ENCODE assay signal across 23 cellular contexts in the genomic region with DNA sequence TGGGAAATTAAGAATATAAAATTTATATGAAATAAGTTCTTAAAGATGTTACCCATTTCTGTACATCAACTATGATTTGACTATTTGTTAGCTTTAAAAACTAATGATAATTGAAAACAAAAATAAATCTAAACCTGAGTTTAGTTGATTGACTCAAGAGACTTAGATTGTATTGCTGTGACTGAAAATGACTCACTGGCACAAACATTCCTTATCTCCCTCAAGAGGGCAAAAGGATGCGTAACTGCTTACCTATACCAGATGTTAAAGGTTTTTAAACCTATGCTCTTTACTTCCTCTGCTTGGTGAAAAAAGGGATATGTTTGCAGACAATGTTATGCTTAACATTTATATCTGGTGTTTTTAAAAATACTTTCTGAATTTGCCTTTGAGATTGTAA. TPM values are rescaled to one million over a fixed set of nuclear protein-coding genes. Genes with fewer than 3 reads are reported as not detected.
DNase-seq lines count a peak whose midpoint lies in the region; ATAC-seq and TF ChIP-seq lines count a peak whose summit lies in the region.
"Had no signal": no experiment of that assay in that cellular context is flagged by ENCODE, and none has a peak within 500 bp of the region (broad histone marks: within the 10 kb centered on the region; RNA-seq: fewer than 3 reads in every experiment).

No MANE protein-coding gene starts in this region.

- H3K36me3 Mint-ChIP-seq in chondrocyte (ENCODE audit: low read depth): peaks cover 28% of the 10 kb centered on the region

- H2BK120ac ChIP-seq in mesenchymal stem cell (ENCODE audit: low read depth, low read length): no peak overlapping the region

- H3K27me3 Mint-ChIP-seq in chondrocyte (ENCODE audit: low read depth): no peaks in the 10 kb centered on the region
- H3K27me3 Mint-ChIP-seq: activated CD4-positive, alpha-beta memory T cell treated with anti-CD3 and anti-CD28 coated beads, Interleukin-2, amount 10 ng/mL, durations not matched to agents 7 days and 5 days; dendritic cell treated with granulocyte-macrophage colony-stimulating factor and Interleukin-4, amounts not matched to agents 40 ng/mL and 50 ng/mL, for 4 days; IgD-negative memory B cell had no signal

- no peak for TF ChIP-seq CTCF in chondrocyte (IDR thresholded peaks at IDR 0.05)

- no peaks in the 10 kb centered on the region for H3K9me3 Mint-ChIP-seq in chondrocyte (ENCODE audit: low read depth)
- H3K9me3 Mint-ChIP-seq: activated CD4-positive, alpha-beta memory T cell treated with anti-CD3 and anti-CD28 coated beads, Interleukin-2, amount 10 ng/mL, durations not matched to agents 7 days and 5 days; dendritic cell treated with granulocyte-macrophage colony-stimulating factor and Interleukin-4, amounts not matched to agents 40 ng/mL and 50 ng/mL, for 4 days; IgD-negative memory B cell; WTC11 had no signal

- no peak overlapping the region for H3K14ac ChIP-seq in mesenchymal stem cell (ENCODE audit: low read length in 2 of 2)

- peaks cover 2% of the 10 kb centered on the region for H3K79me1 ChIP-seq in mesenchymal stem cell (replicated peaks; ENCODE audit: low read length, poor library complexity, severe bottlenecking)

- H3K27me3 ChIP-seq in mesenchymal stem cell (ENCODE audit: control insufficient read depth in 1 of 2, insufficient read depth in 1 of 2, low read length in 2 of 2): no peaks in the 10 kb centered on the region
- H3K27me3 ChIP-seq: right lobe of liver, SJCRH30, tibial artery had no signal

- WGBS in mesenchymal stem cell: no CpG with 5 or more reads among the region's 1 CpG

- no peak overlapping the region for H4K91ac ChIP-seq in mesenchymal stem cell (ENCODE audit: low read length)

- H3K23ac ChIP-seq in mesenchymal stem cell (ENCODE audit: low read length in 2 of 2): no peak overlapping the region

- H2AFZ ChIP-seq in mesenchymal stem cell (ENCODE audit: low read depth, low read length): no peak overlapping the region

- H3K9ac ChIP-seq in mesenchymal stem cell (ENCODE audit: low read length): no peak overlapping the region

- ATAC-seq in HG03342 (IDR thresholded peaks at IDR 0.05; ENCODE audit: unreplicated experiment): no peak
- ATAC-seq: HCT116, right lobe of liver, WTC11 had no signal

- H3K4me1 ChIP-seq in mesenchymal stem cell (ENCODE audit: control insufficient read depth, insufficient read depth, low read depth, low read length): no peaks in the 10 kb centered on the region
- H3K4me1 ChIP-seq: right lobe of liver, SJCRH30, tibial artery had no signal

- no peak overlapping the region for H2BK5ac ChIP-seq in mesenchymal stem cell (ENCODE audit: low read depth, low read length, poor library complexity, severe bottlenecking)

- no peak overlapping the region for H2AK5ac ChIP-seq in mesenchymal stem cell (ENCODE audit: low read length, severe bottlenecking)

- peaks cover 14 to 89% of the 10 kb centered on the region in 2 experiments for H3K36me3 ChIP-seq in mesenchymal stem cell (ENCODE audit: control insufficient read depth in 1 of 2, insufficient read depth in 2 of 2, low read depth in 1 of 2, low read length in 2 of 2)

- no peaks in the 10 kb centered on the region for H3K4me1 Mint-ChIP-seq in chondrocyte (ENCODE audit: low read depth)
- H3K4me1 Mint-ChIP-seq: WTC11 had no signal

- no peak overlapping the region for H4K8ac ChIP-seq in mesenchymal stem cell (ENCODE audit: low read length)

- H3K4me2 ChIP-seq in mesenchymal stem cell (ENCODE audit: low read length, poor library complexity, severe bottlenecking): no peak overlapping the region

- H3K27ac ChIP-seq in mesenchymal stem cell (ENCODE audit: low read length, poor library complexity, severe bottlenecking): no peak overlapping the region
- H3K27ac ChIP-seq: epithelial cell of prostate, right lobe of liver, SJCRH30, tibial artery had no signal

- H2BK12ac ChIP-seq in mesenchymal stem cell (ENCODE audit: low read length in 2 of 2): no peak overlapping the region

- no peak overlapping the region for H2BK15ac ChIP-seq in mesenchymal stem cell (ENCODE audit: low read depth, poor library complexity, severe bottlenecking)

- no peak overlapping the region for H3K27ac Mint-ChIP-seq in chondrocyte (ENCODE audit: unreplicated experiment)
- H3K27ac Mint-ChIP-seq: activated CD4-positive, alpha-beta memory T cell treated with anti-CD3 and anti-CD28 coated beads, Interleukin-2, amount 10 ng/mL, durations not matched to agents 7 days and 5 days; dendritic cell treated with granulocyte-macrophage colony-stimulating factor and Interleukin-4, amounts not matched to agents 40 ng/mL and 50 ng/mL, for 4 days; WTC11 had no signal

- no peaks in the 10 kb centered on the region for H3K9me3 ChIP-seq in mesenchymal stem cell (ENCODE audit: control insufficient read depth, low read length)
- H3K9me3 ChIP-seq: right lobe of liver, SJCRH30, tibial artery had no signal

- H3K18ac ChIP-seq in mesenchymal stem cell (ENCODE audit: low read depth in 1 of 2, low read length in 2 of 2): no peak overlapping the region

- peak; percentile 28 for DNase-seq in EH (ENCODE audit: low read depth)
- DNase-seq in M059J (ENCODE audit: low read depth): peak; percentile 26
- peak; percentile 24 for DNase-seq in dermis blood vessel endothelial cell
- DNase-seq in mesenchymal stem cell: peak; percentile 25
- no peak for DNase-seq in mesenteric fat pad (ENCODE audit: low spot score)
- no peak for DNase-seq in chondrocyte (ENCODE audit: low spot score)
- DNase-seq: activated CD4-positive, alpha-beta memory T cell treated with anti-CD3 and anti-CD28 coated beads, Interleukin-2, amount 10 ng/mL, durations not matched to agents 7 days and 5 days; activated naive CD4-positive, alpha-beta T cell treated with anti-CD3 and anti-CD28 coated beads, Interleukin-2, amount 50 U/mL, for 16 hours; activated T-cell treated with anti-CD3 and anti-CD28 coated beads, Interleukin-2, amount 50 U/mL, for 48 hours; glutamatergic neuron; MM.1S; NCI-H1694; NCI-H748 treated with DMSO at 0.1 percent for 48 hours; right lobe of liver; SJCRH30; stimulated activated naive CD4-positive, alpha-beta T cell treated with Interleukin-2 at 50 U/mL for 16 hours; tibial artery had no signal

- no peak overlapping the region for H3K4me3 ChIP-seq in mesenchymal stem cell (ENCODE audit: insufficient read depth in 1 of 2, low read depth in 1 of 2, low read length in 2 of 2)
- H3K4me3 ChIP-seq: right lobe of liver, SJCRH30, tibial artery had no signal

- H3K4ac ChIP-seq in mesenchymal stem cell (ENCODE audit: low read depth in 1 of 2, low read length in 2 of 2): no peak overlapping the region

- no peak overlapping the region for H3K4me3 Mint-ChIP-seq in chondrocyte (ENCODE audit: unreplicated experiment)
- H3K4me3 Mint-ChIP-seq: activated CD4-positive, alpha-beta memory T cell treated with anti-CD3 and anti-CD28 coated beads, Interleukin-2, amount 10 ng/mL, durations not matched to agents 7 days and 5 days; dendritic cell treated with granulocyte-macrophage colony-stimulating factor and Interleukin-4, amounts not matched to agents 40 ng/mL and 50 ng/mL, for 4 days; IgD-negative memory B cell; WTC11 had no signal

RNA-seq across cellular contexts. Expression of gene ATM, which starts 30.3 kb away (rescaled TPM):
- 19.9 and 22.1 TPM in 2 replicates for total RNA-seq in M059J (2014; rRNA removed; shearing (Covaris generic))
- total RNA-seq in dermis blood vessel endothelial cell (82.9 and 86.4 TPM in 2 replicates), mesenteric fat pad (54.5 TPM), chondrocyte (57.0 to 89.5 TPM (median 59.5 TPM) in 3 replicates)
- polyA plus RNA-seq in mesenchymal stem cell (2013, experiment 1 of 2): 22.4 TPM
- 20.4 TPM for polyA plus RNA-seq in mesenchymal stem cell (2013, experiment 2 of 2)

RNA-seq across cellular contexts. Expression of gene NPAT, which starts 30.7 kb away (rescaled TPM):
- 21.2 and 27.8 TPM in 2 replicates for total RNA-seq in M059J (2014; rRNA removed; shearing (Covaris generic))
- 17.5 and 21.9 TPM in 2 replicates for total RNA-seq in dermis blood vessel endothelial cell
- polyA plus RNA-seq in mesenchymal stem cell (2013, experiment 1 of 2): 9.6 TPM
- 9.3 TPM for polyA plus RNA-seq in mesenchymal stem cell (2013, experiment 2 of 2)
- 12.1 TPM for total RNA-seq in mesenteric fat pad
- total RNA-seq in chondrocyte: 9.7 to 15.3 TPM (median 9.8 TPM) in 3 replicates

Comparison
In these comparisons a context has a peak if more than half of its experiments do, and no peak if none do; other contexts are left out.
1. DNase-seq: peak in EH (single experiment), M059J (single experiment), dermis blood vessel endothelial cell (single experiment) and mesenchymal stem cell (single experiment); none in mesenteric fat pad (single experiment) and chondrocyte (single experiment).